Comparison of ENCODE assay signal across 8 cellular contexts in genomic region chr15:75455424-75455981, GRCh38. TPM values are rescaled to one million over a fixed set of nuclear protein-coding genes. Genes with fewer than 3 reads are reported as not detected.
DNase-seq lines count a peak whose midpoint lies in the region; ATAC-seq and TF ChIP-seq lines count a peak whose summit lies in the region.

No MANE protein-coding gene starts in this region.

- DNase-seq in NK-92 treated with Interleukin-12 subunit alpha and Interleukin-12 subunit beta, amount 100 ng/mL, for 24 hours (lab: John Stamatoyannopoulos, UW), result peak; percentile 77
- DNase-seq in NK-92 (lab: John Stamatoyannopoulos, UW; ENCODE audit: unreplicated experiment), result no peak
- peak; percentile 76 for DNase-seq in NCI-H2227 treated with DMSO at 0.1 percent for 48 hours (lab: John Stamatoyannopoulos, UW)
- peak; percentile 88 for DNase-seq in activated CD4-positive, CD25-positive, alpha-beta regulatory T cell treated with anti-CD3 and anti-CD28 coated beads, Interleukin-2, amount 50 U/mL, for 72 hours
- peak; percentile 82 for DNase-seq in central memory CD4-positive, alpha-beta T cell
- peak; percentile 83 for DNase-seq in iris pigment epithelial cell (ENCODE audit: low read depth)
- peak; percentile 96 for DNase-seq in spleen

- H3K4me3 ChIP-seq in spleen, result peak overlapping the region; percentile 87 to 99 (median 92)

- peaks cover 8 to 36% (median 25%) of the 10 kb centered on the region in 6 donors for H3K4me1 ChIP-seq in spleen

- peak overlapping the region; percentile 95 to 99 (median 98) for H3K27ac ChIP-seq in spleen

- no peak for TF ChIP-seq POLR2A in spleen (IDR thresholded peaks at IDR 0.05)

- H3K36me3 ChIP-seq in spleen, result no peaks in the 10 kb centered on the region

- H3K27me3 ChIP-seq in spleen (replicated peaks in 1 of 7), result no peaks in the 10 kb centered on the region

- intact Hi-C loops in spleen (cut with DNase I; ENCODE audit: low total_unique reads), result loop anchor here (10.0 kb wide), 1 partner anchor 81 kb away; no protein-coding TSS in a partner anchor

- no peaks in the 10 kb centered on the region for H3K9me3 ChIP-seq in spleen

- ATAC-seq in GM21367 (IDR thresholded peaks at IDR 0.05; ENCODE audit: unreplicated experiment), result no peak

- peak in 1 of 11 experiments; percentile 13 for TF ChIP-seq CTCF in spleen (IDR thresholded peaks at IDR 0.05 in 8 of 11, conservative IDR thresholded peaks at IDR 0.05 in 3 of 11)

- 0 to 1% (median 0%) methylated on average over 35 to 48 of the region's 48 CpGs for WGBS in spleen, 5 donors

RNA-seq across cellular contexts. Expression of gene SIN3A, which starts 4.0 kb away (rescaled TPM):
- total RNA-seq in spleen, result 10 to 100 TPM; 64.5 to 90.2 (median 84.7) TPM
- 10 to 100 TPM in 1 of 3 donors, 1 to 10 TPM in 2; 8.2 to 12.5 (median 8.4) TPM for polyA plus RNA-seq in spleen
